ENCODE assay signal across 8 cellular contexts in genomic region chr4:143381171-143382118, GRCh38. TPM values are rescaled to one million over a fixed set of nuclear protein-coding genes. Genes with fewer than 3 reads are reported as not detected.
DNase-seq lines count a peak whose midpoint lies in the region; ATAC-seq and TF ChIP-seq lines count a peak whose summit lies in the region.

No MANE protein-coding gene starts in this region.

- peaks cover 33% of the 10 kb centered on the region for H3K4me1 ChIP-seq in GM23248 (ENCODE audit: insufficient read depth)
- peaks cover 2% of the 10 kb centered on the region for H3K4me1 ChIP-seq in fibroblast of lung (ENCODE audit: control insufficient read depth, extremely low read depth, insufficient read depth, low read length)
- H3K4me1 ChIP-seq in Karpas-422 (ENCODE audit: low read length), result no peaks in the 10 kb centered on the region

- peak overlapping the region; percentile 37 for H3K27ac ChIP-seq in GM23248
- peak overlapping the region; percentile 32 for H3K27ac ChIP-seq in fibroblast of lung (ENCODE audit: insufficient read depth, low read length)
- no peak overlapping the region for H3K27ac ChIP-seq in Karpas-422 (ENCODE audit: low read length)

- H3F3A ChIP-seq in GM23248 (ENCODE audit: insufficient read depth), result peaks cover 24% of the 10 kb centered on the region

- H3K27me3 ChIP-seq in GM23248 (replicated peaks; ENCODE audit: insufficient read depth) (no peaks in the 10 kb centered on the region), fibroblast of lung (ENCODE audit: control insufficient read depth, insufficient read depth, low read length) (no peaks in the 10 kb centered on the region), Karpas-422 (ENCODE audit: low read length) (no peaks in the 10 kb centered on the region)

- peak overlapping the region; percentile 64 for H3K4me2 ChIP-seq in GM23248 (ENCODE audit: unreplicated experiment)
- H3K4me2 ChIP-seq in fibroblast of lung (ENCODE audit: extremely low read depth, insufficient read depth, low read length), result peak overlapping the region; percentile 89
- H3K4me2 ChIP-seq in Karpas-422 (ENCODE audit: low read depth, low read length, poor library complexity, severe bottlenecking), result no peak overlapping the region

- H3K9me3 ChIP-seq in GM23248 (ENCODE audit: low read depth) (no peaks in the 10 kb centered on the region), fibroblast of lung (ENCODE audit: control insufficient read depth, insufficient read depth, low read depth, low read length) (no peaks in the 10 kb centered on the region), Karpas-422 (ENCODE audit: low read length) (no peaks in the 10 kb centered on the region)

- WGBS in GM23248 (ENCODE audit: low coverage in 1 of 2, low lambda C conversion rate in 2 of 2, missing lambda C conversion rate in 2 of 2), 2 experiments, result 29 to 32% methylated on average over 8 of the region's 8 CpGs

- TF ChIP-seq CTCF in fibroblast of lung (conservative IDR thresholded peaks at IDR 0.05 in 1 of 2, IDR thresholded peaks at IDR 0.05 in 1 of 2; ENCODE audit: low read depth in 1 of 2, low read length in 2 of 2), result no peak

- DNase-seq in DMS 273 treated with DMSO at 0.1 percent for 48 hours (lab: John Stamatoyannopoulos, UW), result peak; percentile 69
- DNase-seq in GM23248, result peak; percentile 90
- DNase-seq in NCI-H774 (lab: John Stamatoyannopoulos, UW), result peak; percentile 18
- DNase-seq in fibroblast of lung (ENCODE audit: low read depth in 2 of 2), result peak; percentile 88 to 93
- peak in 43 of 56 donors; percentile 3 to 79 (median 36) for DNase-seq in nucleus accumbens (lab: John Stamatoyannopoulos, UW)
- DNase-seq in Karpas-422, result no peak
- DNase-seq in HuH-7 (ENCODE audit: low spot score), result no peak

- peak overlapping the region; percentile 26; the same call in 1 of the 2 replicates for H2AFZ ChIP-seq in GM23248
- no peak overlapping the region for H2AFZ ChIP-seq in fibroblast of lung (ENCODE audit: low read length)
- H2AFZ ChIP-seq in Karpas-422 (ENCODE audit: low read length), result no peak overlapping the region

- H3K9ac ChIP-seq in GM23248, result peak overlapping the region; percentile 37
- H3K9ac ChIP-seq in fibroblast of lung (ENCODE audit: insufficient read depth, low read length), result no peak overlapping the region
- H3K9ac ChIP-seq in Karpas-422 (ENCODE audit: low read length), result no peak overlapping the region

- no peaks in the 10 kb centered on the region for H3K9me2 ChIP-seq in GM23248 (ENCODE audit: insufficient read depth)
- H3K9me2 ChIP-seq in Karpas-422 (replicated peaks; ENCODE audit: insufficient read depth, low read length), result no peaks in the 10 kb centered on the region

- H3K36me3 ChIP-seq in GM23248 (ENCODE audit: low read depth), result no peaks in the 10 kb centered on the region
- H3K36me3 ChIP-seq in fibroblast of lung (ENCODE audit: control insufficient read depth, insufficient read depth, low read length), result no peaks in the 10 kb centered on the region
- H3K36me3 ChIP-seq in Karpas-422 (ENCODE audit: insufficient read depth, low read length), result no peaks in the 10 kb centered on the region

- H3K79me2 ChIP-seq in GM23248 (ENCODE audit: insufficient read depth) (peaks cover 56% of the 10 kb centered on the region), fibroblast of lung (ENCODE audit: control insufficient read depth, insufficient read depth, low read length) (peaks cover 22% of the 10 kb centered on the region), Karpas-422 (ENCODE audit: low read length) (no peaks in the 10 kb centered on the region)

- in situ Hi-C loops in GM23248 (cut with MboI), result no loop called here

- H4K20me1 ChIP-seq in GM23248 (ENCODE audit: insufficient read depth) (no peaks in the 10 kb centered on the region), fibroblast of lung (ENCODE audit: control insufficient read depth, extremely low read depth, insufficient read depth, low read length) (no peaks in the 10 kb centered on the region), Karpas-422 (ENCODE audit: insufficient read depth, low read depth, low read length) (no peaks in the 10 kb centered on the region)

- H3K4me3 ChIP-seq in GM23248 (0 out of 2 replicates have a peak overlapping the region, but pooled peaks have one; percentile 20), fibroblast of lung (replicated peaks in 1 of 4; ENCODE audit: control extremely low read depth in 1 of 4, insufficient read depth in 1 of 4, low read depth in 3 of 4, low read length in 4 of 4) (peak overlapping the region in 2 of 4 experiments; percentile 15 to 26), Karpas-422 (ENCODE audit: low read length) (no peak overlapping the region)

- ATAC-seq in GM19455 (IDR thresholded peaks at IDR 0.05; ENCODE audit: unreplicated experiment), result no peak

RNA-seq across cellular contexts. Expression of gene GAB1, which starts 44.8 kb away (rescaled TPM):
- 6.3 and 7.1 TPM in 2 replicates for total RNA-seq in GM23248 (2014; rRNA removed; shearing (Covaris generic))
- 1.8 and 2.0 TPM in 2 replicates for polyA plus RNA-seq in GM23248 (2016; fragmentation: Nextera tagmentation; extraction: Ambion mirVana)
- 8.5 and 10.6 TPM in 2 replicates for total RNA-seq in fibroblast of lung
- polyA plus RNA-seq in fibroblast of lung, result 13.7 and 18.0 TPM in 2 replicates
- polyA plus RNA-seq in fibroblast of lung (2012), result 8.5 and 13.5 TPM in 2 replicates
- 4.3 and 10.0 TPM in 2 replicates for polyA minus RNA-seq in fibroblast of lung (ENCODE audit: low replicate concordance)
- 0.58 TPM in 1 of 2 replicates, not detected in the other for total RNA-seq in Karpas-422 (2014; rRNA removed; shearing (Covaris generic); ENCODE audit: low replicate concordance)

Comparison
In these comparisons a context has a peak if more than half of its experiments do, and no peak if none do; other contexts are left out.
1. DNase-seq: peak in DMS 273 treated with DMSO at 0.1 percent for 48 hours (single experiment), GM23248 (single experiment), NCI-H774 (single experiment), fibroblast of lung (2 of 2) and nucleus accumbens (43 of 56); none in Karpas-422 (single experiment) and HuH-7 (single experiment).